ENCODE assay signal across 8 cellular contexts in the genomic region with DNA sequence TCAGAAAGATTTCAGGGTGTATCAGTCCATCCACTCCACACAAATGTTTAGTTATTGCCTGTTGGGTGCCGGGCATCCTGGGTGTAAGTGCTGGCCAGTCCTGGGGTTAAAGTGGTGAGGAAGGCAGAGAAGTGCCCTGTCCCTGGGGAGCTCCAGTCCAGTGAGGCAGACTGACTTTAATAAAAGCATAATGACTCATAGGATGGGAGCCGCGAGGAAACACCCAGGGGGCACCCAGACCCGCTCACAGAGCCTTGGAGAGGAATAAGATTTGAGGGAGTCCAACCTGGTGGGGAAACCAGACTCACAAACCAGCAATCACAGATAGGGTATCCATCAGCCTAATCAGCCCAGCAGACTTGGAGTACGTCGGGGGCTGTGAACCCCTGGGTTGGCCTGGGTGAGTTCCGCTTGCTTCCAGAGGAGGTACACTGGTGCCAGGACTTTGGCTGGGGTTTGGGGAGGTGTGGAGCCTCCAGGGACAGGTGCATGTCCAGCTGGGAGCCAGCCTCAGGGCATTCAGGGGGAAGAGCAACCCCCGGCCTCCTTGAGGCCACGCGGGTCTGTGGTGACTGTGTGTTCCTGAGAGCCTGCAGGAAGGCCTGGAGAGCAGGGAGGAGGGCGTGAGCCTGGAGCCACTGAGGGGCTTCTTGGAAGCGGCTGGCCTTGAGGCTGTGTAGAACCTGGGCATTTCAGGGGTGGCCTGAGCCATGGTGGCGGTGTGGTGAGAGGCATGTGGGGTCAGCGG. TPM values are rescaled to one million over a fixed set of nuclear protein-coding genes. Genes with fewer than 3 reads are reported as not detected.
DNase-seq lines count a peak whose midpoint lies in the region; ATAC-seq and TF ChIP-seq lines count a peak whose summit lies in the region.

No MANE protein-coding gene starts in this region.

- 70 to 77% methylated on average over 14 of the region's 14 CpGs for WGBS in esophagus, 2 donors
- WGBS in ovary, 3 donors = 70 to 81% (median 73%) methylated on average over 14 of the region's 14 CpGs

- H3K4me2 ChIP-seq in BLaER1 treated with 17β-estradiol and CSF1 and Interleukin-3, amounts not matched to agents 10 nM and 100 nM = peak overlapping the region; percentile 65 to 85 (median 73)

- peak overlapping the region in 9 of 11 experiments; percentile 12 to 70 (median 62); a peak in 15 of 22 replicates for H3K27ac ChIP-seq in BLaER1 treated with 17β-estradiol and CSF1 and Interleukin-3, amounts not matched to agents 10 nM and 100 nM
- H3K27ac ChIP-seq in esophagus (ENCODE audit: low read depth in 2 of 2, low read length in 1 of 2) = peak overlapping the region; percentile 30 to 43
- peak overlapping the region; percentile 19 to 27 for H3K27ac ChIP-seq in ovary

- H3K9me3 ChIP-seq in BLaER1 treated with 17β-estradiol and CSF1 and Interleukin-3, amounts not matched to agents 10 nM and 100 nM (replicated peaks in 1 of 11) = no peaks in the 10 kb centered on the region
- H3K9me3 ChIP-seq in NT2/D1 (ENCODE audit: insufficient read depth, low read length) (no peaks in the 10 kb centered on the region), esophagus (ENCODE audit: control insufficient read depth in 2 of 2, insufficient read depth in 1 of 2, low read depth in 1 of 2, low read length in 1 of 2) (no peaks in the 10 kb centered on the region), ovary (no peaks in the 10 kb centered on the region)

- no peak for DNase-seq in NT2/D1 (ENCODE audit: low read depth, low spot score)
- no peak for DNase-seq in ovary
- DNase-seq in GM19238 (ENCODE audit: insufficient read length, low spot score) = no peak
- DNase-seq in stimulated activated naive CD8-positive, alpha-beta T cell treated with anti-CD3 and anti-CD28 coated beads, Interleukin-15, amount 100 ng/mL, for 72 hours = no peak

- H3K27me3 ChIP-seq in BLaER1 treated with 17β-estradiol and CSF1 and Interleukin-3, amounts not matched to agents 10 nM and 100 nM = peaks cover 27 to 66% (median 45%) of the 10 kb centered on the region in 11 experiments
- H3K27me3 ChIP-seq in NT2/D1 (ENCODE audit: insufficient read depth, insufficient read length) = peaks cover 10% of the 10 kb centered on the region
- no peaks in the 10 kb centered on the region for H3K27me3 ChIP-seq in esophagus (ENCODE audit: control insufficient read depth in 1 of 2, insufficient read depth in 2 of 2, low read length in 2 of 2)
- H3K27me3 ChIP-seq in ovary = no peaks in the 10 kb centered on the region

- H3K4me3 Mint-ChIP-seq in stimulated activated naive CD8-positive, alpha-beta T cell treated with anti-CD3 and anti-CD28 coated beads, Interleukin-15, amount 100 ng/mL, for 72 hours = peak overlapping the region in 1 of 2 donors; percentile 12

- no peaks in the 10 kb centered on the region; a peak in 1 of 22 replicates for H4K20me1 ChIP-seq in BLaER1 treated with 17β-estradiol and CSF1 and Interleukin-3, amounts not matched to agents 10 nM and 100 nM

- peaks cover 64% of the 10 kb centered on the region for H3K27me3 Mint-ChIP-seq in stimulated activated naive CD8-positive, alpha-beta T cell treated with anti-CD3 and anti-CD28 coated beads, Interleukin-15, amount 100 ng/mL, for 72 hours

- peaks cover 26% of the 10 kb centered on the region for H3K4me1 Mint-ChIP-seq in stimulated activated naive CD8-positive, alpha-beta T cell treated with anti-CD3 and anti-CD28 coated beads, Interleukin-15, amount 100 ng/mL, for 72 hours

- TF ChIP-seq EP300 in ovary (IDR thresholded peaks at IDR 0.05) = no peak

- no peak for ATAC-seq in GM19397 (IDR thresholded peaks at IDR 0.05; ENCODE audit: unreplicated experiment)
- ATAC-seq in GM18519 (IDR thresholded peaks at IDR 0.05; ENCODE audit: low FRiP score, unreplicated experiment) = no peak
- no peak for ATAC-seq in stimulated activated naive CD8-positive, alpha-beta T cell treated with anti-CD3 and anti-CD28 coated beads, Interleukin-15, amount 100 ng/mL, for 72 hours

- peaks cover 62 to 98% (median 69%) of the 10 kb centered on the region in 10 experiments for H3K4me1 ChIP-seq in BLaER1 treated with 17β-estradiol and CSF1 and Interleukin-3, amounts not matched to agents 10 nM and 100 nM
- H3K4me1 ChIP-seq in NT2/D1 (ENCODE audit: insufficient read depth, insufficient read length) = peaks cover 49% of the 10 kb centered on the region
- peaks cover 0 to 10% of the 10 kb centered on the region in 2 donors for H3K4me1 ChIP-seq in esophagus (ENCODE audit: control insufficient read depth in 2 of 2, insufficient read depth in 2 of 2, low read length in 1 of 2)
- peaks cover 29% of the 10 kb centered on the region for H3K4me1 ChIP-seq in ovary (ENCODE audit: insufficient read depth)

- no peak for TF ChIP-seq POLR2A in ovary (IDR thresholded peaks at IDR 0.05)

- H3K27ac Mint-ChIP-seq in stimulated activated naive CD8-positive, alpha-beta T cell treated with anti-CD3 and anti-CD28 coated beads, Interleukin-15, amount 100 ng/mL, for 72 hours = peak overlapping the region in 1 of 2 donors; percentile 61

- intact Hi-C loops in ovary (cut with DNase I) = loop anchor here in 1 of 4 donors (1.0 kb wide), 1 partner anchor 29 kb away; no protein-coding TSS in a partner anchor

- H3K9me3 Mint-ChIP-seq in stimulated activated naive CD8-positive, alpha-beta T cell treated with anti-CD3 and anti-CD28 coated beads, Interleukin-15, amount 100 ng/mL, for 72 hours = no peaks in the 10 kb centered on the region

- H3K9ac ChIP-seq in BLaER1 treated with 17β-estradiol and CSF1 and Interleukin-3, amounts not matched to agents 10 nM and 100 nM = peak overlapping the region in 10 of 11 experiments; percentile 18 to 57 (median 46); a peak in 13 of 22 replicates
- H3K9ac ChIP-seq in NT2/D1 (ENCODE audit: insufficient read length, low read depth) = peak overlapping the region; percentile 66

- H3K36me3 ChIP-seq in BLaER1 treated with 17β-estradiol and CSF1 and Interleukin-3, amounts not matched to agents 10 nM and 100 nM = no peaks in the 10 kb centered on the region
- H3K36me3 ChIP-seq in NT2/D1 (ENCODE audit: insufficient read depth, insufficient read length, low read length) = no peaks in the 10 kb centered on the region
- H3K36me3 ChIP-seq in esophagus (ENCODE audit: control insufficient read depth in 2 of 2, insufficient read depth in 2 of 2, low read length in 1 of 2) = no peaks in the 10 kb centered on the region
- no peaks in the 10 kb centered on the region for H3K36me3 ChIP-seq in ovary

- no peak for TF ChIP-seq CTCF in ovary (IDR thresholded peaks at IDR 0.05)

- no peak overlapping the region for H3K4me3 ChIP-seq in BLaER1 treated with 17β-estradiol and CSF1 and Interleukin-3, amounts not matched to agents 10 nM and 100 nM
- H3K4me3 ChIP-seq in NT2/D1 (ENCODE audit: insufficient read length, low read depth) (no peak overlapping the region), esophagus (ENCODE audit: low read depth in 1 of 2, low read length in 2 of 2) (no peak overlapping the region), ovary (no peak overlapping the region)

RNA-seq across cellular contexts. Expression of a gene that starts 3.7 kb away (rescaled TPM):
- 1 to 10 TPM; 1.5 to 1.7 TPM for polyA plus RNA-seq in esophagus
- total RNA-seq in ovary = 10 to 100 TPM in 5 of 7 donors, 1 to 10 TPM in 2; 4.3 to 20.2 (median 12.3) TPM
- polyA plus RNA-seq in ovary = 10 to 100 TPM; 13.7 to 21.2 TPM

RNA-seq across cellular contexts. Expression of a gene that starts 23.2 kb away (rescaled TPM):
- polyA plus RNA-seq in esophagus (under 1 TPM in 1 of 2 donors, not detected in 1; 0.04 TPM), ovary (under 1 TPM in 1 of 2 donors, not detected in 1; 0.07 TPM)
- total RNA-seq in ovary = 10 to 100 TPM in 1 of 7 donors, 1 to 10 TPM in 2, under 1 TPM in 2, not detected in 2; 0.36 to 11.1 (median 1.1) TPM

RNA-seq across cellular contexts. Expression of a gene that starts 36.6 kb away (rescaled TPM):
- under 1 TPM; 0.06 to 0.08 TPM for polyA plus RNA-seq in esophagus
- under 1 TPM in 4 of 7 donors, not detected in 3; 0.34 to 0.92 (median 0.41) TPM for total RNA-seq in ovary
- polyA plus RNA-seq in ovary = under 1 TPM in 1 of 2 donors, not detected in 1; 0.11 TPM

RNA-seq across cellular contexts. Expression of a gene that starts 38.3 kb away (rescaled TPM):
- under 1 TPM in 1 of 2 donors, not detected in 1; 0.01 TPM for polyA plus RNA-seq in esophagus
- under 1 TPM in 1 of 7 donors, not detected in 6; 0.15 TPM for total RNA-seq in ovary
- under 1 TPM in 1 of 2 donors, not detected in 1; 0.02 TPM for polyA plus RNA-seq in ovary

Comparison
In these comparisons a context has a peak if more than half of its experiments do, and no peak if none do; other contexts are left out.
1. RNA of a gene that starts 3.7 kb away (polyA plus RNA-seq): 13.7 to 21.2 TPM in ovary; 1.5 to 1.7 TPM in esophagus; every median in the first group is over 4 times any median in the second.
2. Peak in every context shown above with its lines, with median percentiles within 50 percentile points of each other: H3K27ac ChIP-seq.